Comparison of ENCODE assay signal across 23 cellular contexts in the genomic region with DNA sequence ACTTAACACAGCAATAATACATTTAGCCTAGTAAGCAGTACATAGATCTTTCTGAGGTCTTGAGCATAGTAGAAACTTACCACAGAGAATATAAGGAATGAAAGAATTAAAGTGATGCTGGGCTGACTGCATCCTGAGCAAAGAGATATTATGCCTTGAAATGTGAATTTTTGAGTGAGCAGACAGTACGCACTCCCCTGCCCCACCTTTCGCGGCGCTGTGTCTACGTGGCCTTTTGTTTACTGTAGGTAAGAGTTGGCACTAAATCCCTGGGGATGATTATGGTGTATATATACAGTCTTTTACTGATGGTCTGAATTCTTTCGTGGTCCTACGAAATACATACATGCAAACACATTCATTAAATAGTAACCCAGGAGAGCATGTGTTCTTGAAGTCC.
"Had no signal": no experiment of that assay in that cellular context is flagged by ENCODE, and none has a peak within 500 bp of the region (broad histone marks: within the 10 kb centered on the region; RNA-seq: fewer than 3 reads in every experiment).

No MANE protein-coding gene starts in this region.

- H3K36me3 ChIP-seq: SJSA1 had no signal

- H3K4me1 ChIP-seq: SJSA1 had no signal

- H3K9me3 ChIP-seq: SJSA1 had no signal

- H3K4me3 ChIP-seq: SJSA1, SK-N-MC had no signal

- H3K27ac ChIP-seq: HL-60, SJSA1, SK-N-MC had no signal

- DNase-seq: Karpas-422, KG1, MM.1S, NCI-H1092 treated with DMSO at 0.1 percent for 48 hours, NCI-H1436, NCI-H1694, NCI-H1930, NCI-H2081, NCI-H2227 treated with DMSO at 0.1 percent for 48 hours, NCI-H446, NCI-H510A, NCI-H524 treated with DMSO at 0.1 percent for 48 hours, NCI-H69, NCI-H774, Right ventricle myocardium superior, RPMI8226, SIG-M5, T-helper 2 cell had no signal

- FAIRE-seq: HTR-8/SVneo, RCC 7860 had no signal
